In the genomic region with DNA sequence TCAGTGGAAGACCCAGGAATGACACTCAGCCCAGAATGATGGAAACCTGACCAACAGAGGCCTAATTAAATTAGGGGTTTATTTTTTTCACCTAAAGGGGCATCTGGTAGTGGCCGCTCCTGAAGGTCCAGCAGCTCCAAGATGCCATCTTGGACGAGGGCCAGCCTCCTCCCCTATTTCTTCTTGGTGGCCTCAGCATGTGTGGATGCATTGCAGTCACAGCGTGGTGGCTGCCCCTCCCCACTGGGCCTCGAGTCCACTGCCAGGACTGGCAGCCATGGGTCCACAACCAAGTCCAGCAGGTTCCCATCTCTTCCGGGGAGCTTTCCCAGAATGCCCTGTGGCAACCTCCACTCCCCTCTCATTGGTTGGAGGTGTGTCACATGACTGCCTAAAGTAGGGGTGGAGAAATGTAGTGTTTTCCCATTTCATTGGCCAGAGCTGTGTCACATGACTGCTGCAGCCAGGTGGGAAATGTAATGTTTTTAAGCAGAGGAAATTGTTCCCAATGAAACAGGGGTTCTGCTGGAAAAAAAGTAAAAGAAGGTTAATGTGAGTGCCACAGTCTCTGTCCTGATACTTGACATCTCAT, we compare ENCODE assay signal across 26 cellular contexts.
"Had no signal": no experiment of that assay in that cellular context is flagged by ENCODE, and none has a peak within 500 bp of the region (broad histone marks: within the 10 kb centered on the region; RNA-seq: fewer than 3 reads in every experiment).

No MANE protein-coding gene starts in this region.

- H3K4me3 ChIP-seq: esophagus muscularis mucosa, heart left ventricle, transverse colon had no signal

- H3K27me3 ChIP-seq: foreskin keratinocyte had no signal

- ATAC-seq: activated CD8-positive, alpha-beta memory T cell treated with anti-CD3 and anti-CD28 coated beads, Interleukin-2, amount 10 ng/mL, durations not matched to agents 7 days and 5 days; activated CD8-positive, alpha-beta T cell treated with anti-CD3 and anti-CD28 coated beads, Interleukin-2, amount 10 ng/mL, durations not matched to agents 7 days and 5 days; activated naive CD8-positive, alpha-beta T cell treated with anti-CD3 and anti-CD28 coated beads, Interleukin-2, amount 50 U/mL, for 24 hours; foreskin keratinocyte; heart left ventricle; left colon had no signal

- FAIRE-seq: bronchial epithelial cell, colon, kidney, urothelium cell line had no signal

- H3K4me1 ChIP-seq: esophagus muscularis mucosa, foreskin keratinocyte, transverse colon had no signal

- H3K36me3 ChIP-seq: esophagus muscularis mucosa, heart left ventricle, transverse colon had no signal

- H3K27ac ChIP-seq: esophagus muscularis mucosa, foreskin keratinocyte, heart left ventricle, transverse colon had no signal

- H3K9me3 ChIP-seq: transverse colon had no signal

- DNase-seq: activated CD4-positive, alpha-beta T cell treated with anti-CD3 and anti-CD28 coated beads for 1 hour; activated CD4-positive, alpha-beta T cell treated with anti-CD3 and anti-CD28 coated beads, Interleukin-2, amount 50 U/mL, for 1 hour; activated CD8-positive, alpha-beta memory T cell treated with anti-CD3 and anti-CD28 coated beads, Interleukin-2, amount 10 ng/mL, durations not matched to agents 7 days and 5 days; activated CD8-positive, alpha-beta T cell treated with anti-CD3 and anti-CD28 coated beads, Interleukin-2, amount 10 ng/mL, durations not matched to agents 7 days and 5 days; activated naive CD8-positive, alpha-beta T cell treated with anti-CD3 and anti-CD28 coated beads, Interleukin-2, amount 50 U/mL, for 24 hours; activated T-cell treated with anti-CD3 and anti-CD28 coated beads, Interleukin-2, amount 50 U/mL, for 48 hours; amygdala; dermis blood vessel endothelial cell; effector CD4-positive, alpha-beta T cell; foreskin keratinocyte; heart left ventricle; hypothalamus; immature natural killer cell; kidney; left colon; mammary epithelial cell; occipital lobe; posterior cingulate gyrus; stimulated activated CD4-positive, alpha-beta T cell treated with anti-CD3 and anti-CD28 coated beads, Interleukin-2, amount 100 ng/mL, for 48 hours; stimulated activated naive CD4-positive, alpha-beta T cell treated with Interleukin-2 at 50 U/mL for 16 hours; T1000; transverse colon had no signal
